ENCODE assay signal across 8 cellular contexts in the genomic region with DNA sequence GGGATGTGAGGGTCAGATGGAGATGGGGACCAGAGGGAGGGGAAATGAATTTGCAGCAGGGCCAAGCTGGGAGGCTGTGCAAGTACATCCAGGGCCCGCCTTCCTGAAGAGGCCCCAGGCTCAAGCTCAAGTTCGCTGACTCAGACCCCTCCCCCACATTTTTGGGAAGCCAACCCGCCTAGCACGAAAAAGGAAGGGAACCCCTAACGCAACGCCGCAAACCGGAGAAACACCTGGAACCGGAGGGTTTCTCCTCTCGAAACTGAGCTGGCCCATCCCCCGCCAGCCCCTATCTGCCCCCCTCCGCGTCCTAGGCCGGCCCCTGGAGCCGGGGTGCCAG. TPM values are rescaled to one million over a fixed set of nuclear protein-coding genes. Genes with fewer than 3 reads are reported as not detected.
DNase-seq lines count a peak whose midpoint lies in the region; ATAC-seq and TF ChIP-seq lines count a peak whose summit lies in the region.

No MANE protein-coding gene starts in this region.

- H3K4me3 ChIP-seq in heart right ventricle (peak overlapping the region in 9 of 10 donors; percentile 50 to 85 (median 68)), SJSA1 (peak overlapping the region; percentile 51), iPS DF 6.9 (ENCODE audit: low read length) (peak overlapping the region; percentile 50; the same call in 1 of the 2 replicates), upper lobe of left lung (peak overlapping the region in 3 of 4 donors; percentile 57 to 92 (median 60))

- ATAC-seq in heart right ventricle, result no peak
- no peak for ATAC-seq in Right ventricle myocardium inferior
- no peak for ATAC-seq in upper lobe of left lung (ENCODE audit: low FRiP score in 2 of 2)
- ATAC-seq in HG02884 (IDR thresholded peaks at IDR 0.05; ENCODE audit: unreplicated experiment), result no peak

- intact Hi-C loops in heart right ventricle (cut with DNase I) (no loop called here), Right ventricle myocardium inferior (cut with DNase I) (no loop called here)

- no peak for TF ChIP-seq POLR2A in upper lobe of left lung (IDR thresholded peaks at IDR 0.05)

- peaks cover 0 to 53% (median 18%) of the 10 kb centered on the region in 7 donors for H3K27me3 ChIP-seq in heart right ventricle
- H3K27me3 ChIP-seq in SJSA1 (replicated peaks), result no peaks in the 10 kb centered on the region
- no peaks in the 10 kb centered on the region for H3K27me3 ChIP-seq in iPS DF 6.9 (ENCODE audit: control insufficient read depth, insufficient read depth, low read length)
- H3K27me3 ChIP-seq in upper lobe of left lung, result no peaks in the 10 kb centered on the region

- 2 to 4% methylated on average over 14 to 15 of the region's 15 CpGs for WGBS in heart right ventricle, 2 donors
- no CpG with 5 or more reads among the region's 15 CpGs for WGBS in iPS DF 6.9 (ENCODE audit: insufficient coverage, insufficient read length)
- WGBS in upper lobe of left lung, 2 donors, result 2 to 10% methylated on average over 7 to 15 of the region's 15 CpGs

- H3K27ac ChIP-seq in heart right ventricle, result no peak overlapping the region
- no peak overlapping the region for H3K27ac ChIP-seq in SJSA1
- no peak overlapping the region for H3K27ac ChIP-seq in iPS DF 6.9 (ENCODE audit: low read length)
- H3K27ac ChIP-seq in upper lobe of left lung, result no peak overlapping the region

- peaks cover 4 to 15% (median 10%) of the 10 kb centered on the region in 9 donors for H3K4me1 ChIP-seq in heart right ventricle
- H3K4me1 ChIP-seq in SJSA1 (replicated peaks), result peaks cover 14% of the 10 kb centered on the region
- H3K4me1 ChIP-seq in iPS DF 6.9 (ENCODE audit: control insufficient read depth, insufficient read depth, low read length), result peaks cover 5% of the 10 kb centered on the region; the same call in 1 of the 2 replicates
- H3K4me1 ChIP-seq in upper lobe of left lung, result peaks cover 9 to 18% (median 12%) of the 10 kb centered on the region in 4 donors

- TF ChIP-seq CTCF in heart right ventricle (IDR thresholded peaks at IDR 0.05), result no peak
- TF ChIP-seq CTCF in upper lobe of left lung (IDR thresholded peaks at IDR 0.05), result no peak

- H3K36me3 ChIP-seq in heart right ventricle, result no peaks in the 10 kb centered on the region
- H3K36me3 ChIP-seq in SJSA1, result no peaks in the 10 kb centered on the region
- peaks cover 4% of the 10 kb centered on the region; the same call in 1 of the 2 replicates for H3K36me3 ChIP-seq in iPS DF 6.9 (ENCODE audit: control insufficient read depth, insufficient read depth, low read length)
- no peaks in the 10 kb centered on the region for H3K36me3 ChIP-seq in upper lobe of left lung

- DNase-seq in heart right ventricle (no peak), Right ventricle myocardium inferior (ENCODE audit: missing footprints) (no peak), SJSA1 (ENCODE audit: low read depth in 1 of 2, low spot score in 2 of 2) (no peak), iPS DF 6.9 (ENCODE audit: low read depth, low spot score) (no peak), upper lobe of left lung (no peak), medulla oblongata (ENCODE audit: extremely low spot score) (no peak), amniotic stem cell (lab: John Stamatoyannopoulos, UW) (no peak)

- no peak for TF ChIP-seq EP300 in upper lobe of left lung (IDR thresholded peaks at IDR 0.05)

- H3K9me3 ChIP-seq in heart right ventricle (no peaks in the 10 kb centered on the region), SJSA1 (replicated peaks) (no peaks in the 10 kb centered on the region), iPS DF 6.9 (ENCODE audit: control insufficient read depth, insufficient read depth, low read length) (no peaks in the 10 kb centered on the region), upper lobe of left lung (no peaks in the 10 kb centered on the region)

RNA-seq across cellular contexts. Expression of a gene that starts 0.6 kb away (rescaled TPM):
- total RNA-seq in heart right ventricle (1 to 10 TPM in 1 of 10 donors, under 1 TPM in 5, not detected in 4; 0.12 to 1.4 (median 0.40) TPM), Right ventricle myocardium inferior (0.54 TPM), upper lobe of left lung (10 to 100 TPM in 1 of 6 donors, 1 to 10 TPM in 3, under 1 TPM in 2; 0.39 to 25.1 (median 3.8) TPM)
- polyA plus RNA-seq in heart right ventricle, result under 1 TPM; 0.16 to 0.51 TPM
- total RNA-seq in SJSA1 (2014; rRNA removed; shearing (Covaris generic)), result 0.11 TPM in 1 of 2 replicates, not detected in the other
